In the genomic region with DNA sequence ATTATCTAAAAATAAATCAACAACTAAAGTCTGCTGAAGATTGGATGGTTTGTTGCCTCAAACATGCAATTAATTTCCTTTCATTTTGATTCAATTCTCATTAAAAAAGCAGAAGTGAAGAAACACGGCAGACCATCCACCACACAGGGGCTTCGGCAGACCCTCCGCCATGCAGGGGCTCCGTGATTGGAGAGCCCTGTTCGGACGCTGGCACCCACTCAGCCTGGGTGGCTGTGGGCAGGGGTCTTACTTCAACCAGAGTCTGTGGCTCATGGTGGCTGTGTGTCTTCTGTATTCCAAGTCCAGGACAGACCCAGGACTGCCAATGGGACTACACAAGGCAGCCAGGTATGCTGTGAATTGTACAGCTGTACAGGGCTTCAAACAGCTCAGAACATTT, we compare ENCODE assay signal across 31 cellular contexts.
"Had no signal": no experiment of that assay in that cellular context is flagged by ENCODE, and none has a peak within 500 bp of the region (broad histone marks: within the 10 kb centered on the region; RNA-seq: fewer than 3 reads in every experiment).

No MANE protein-coding gene starts in this region.

- H3K4me1 Mint-ChIP-seq: activated B cell treated with CpG ODN at 0.5 μM for 24 hours; activated CD4-positive, alpha-beta memory T cell treated with anti-CD3 and anti-CD28 coated beads, Interleukin-2, amount 10 ng/mL, durations not matched to agents 7 days and 5 days; activated naive CD4-positive, alpha-beta T cell treated with anti-CD3 and anti-CD28 coated beads, Interleukin-2, amount 10 ng/mL, durations not matched to agents 7 days and 5 days; activated naive CD8-positive, alpha-beta T cell treated with anti-CD3 and anti-CD28 coated beads, Interleukin-2, amount 50 U/mL, for 24 hours had no signal

- H3K27ac Mint-ChIP-seq: activated B cell treated with CpG ODN at 0.5 μM for 24 hours; activated CD4-positive, alpha-beta memory T cell treated with anti-CD3 and anti-CD28 coated beads, Interleukin-2, amount 10 ng/mL, durations not matched to agents 7 days and 5 days; activated naive CD4-positive, alpha-beta T cell treated with anti-CD3 and anti-CD28 coated beads, Interleukin-2, amount 10 ng/mL, durations not matched to agents 7 days and 5 days; activated naive CD8-positive, alpha-beta T cell; activated naive CD8-positive, alpha-beta T cell treated with anti-CD3 and anti-CD28 coated beads, Interleukin-2, amount 50 U/mL, for 24 hours had no signal

- H3K36me3 ChIP-seq: brain microvascular endothelial cell had no signal

- FAIRE-seq: RCC 7860 had no signal

- H3K27ac ChIP-seq: brain microvascular endothelial cell, KMS-11, PC-9, RWPE1, VCaP had no signal

- H3K27me3 ChIP-seq: brain microvascular endothelial cell had no signal

- H3K36me3 Mint-ChIP-seq: activated naive CD4-positive, alpha-beta T cell treated with anti-CD3 and anti-CD28 coated beads, Interleukin-2, amount 10 ng/mL, durations not matched to agents 7 days and 5 days; activated naive CD8-positive, alpha-beta T cell had no signal

- H3K4me3 ChIP-seq: PC-9 had no signal

- H3K4me3 Mint-ChIP-seq: activated B cell treated with CpG ODN at 0.5 μM for 24 hours; activated CD4-positive, alpha-beta memory T cell treated with anti-CD3 and anti-CD28 coated beads, Interleukin-2, amount 10 ng/mL, durations not matched to agents 7 days and 5 days; activated naive CD4-positive, alpha-beta T cell treated with anti-CD3 and anti-CD28 coated beads, Interleukin-2, amount 10 ng/mL, durations not matched to agents 7 days and 5 days; activated naive CD8-positive, alpha-beta T cell; activated naive CD8-positive, alpha-beta T cell treated with anti-CD3 and anti-CD28 coated beads, Interleukin-2, amount 50 U/mL, for 24 hours had no signal

- DNase-seq: activated B cell treated with CpG ODN at 0.5 μM for 24 hours; activated CD4-positive, alpha-beta memory T cell treated with anti-CD3 and anti-CD28 coated beads, Interleukin-2, amount 10 ng/mL, durations not matched to agents 7 days and 5 days; activated CD4-positive, alpha-beta T cell treated with anti-CD3 and anti-CD28 coated beads for 48 hours; activated CD4-positive, CD25-positive, alpha-beta regulatory T cell treated with anti-CD3 and anti-CD28 coated beads, Interleukin-2, amount 50 U/mL, for 72 hours; activated effector memory CD4-positive, alpha-beta T cell treated with Interleukin-2 at 50 U/mL for 16 hours; activated naive CD4-positive, alpha-beta T cell treated with anti-CD3 and anti-CD28 coated beads, Interleukin-2, amount 10 ng/mL, durations not matched to agents 7 days and 5 days; activated naive CD8-positive, alpha-beta T cell treated with anti-CD3 and anti-CD28 coated beads, Interleukin-2, amount 50 U/mL, for 24 hours; activated T-cell treated with anti-CD3 and anti-CD28 coated beads, Interleukin-2, amount 50 U/mL, for 48 hours; anterior cingulate cortex; brain microvascular endothelial cell; MM.1S; NCI-H1092 treated with DMSO at 0.1 percent for 48 hours; NCI-H146; NCI-H187; NCI-H2029 treated with DMSO at 0.1 percent for 48 hours; NCI-H2107; NCI-H2171; NCI-H510A; NCI-H526; NCI-H748 treated with DMSO at 0.1 percent for 48 hours; PC-9; Right ventricle myocardium superior; SW 1271; T-helper 1 cell; T-helper 2 cell; T-helper 9 cell had no signal

- H3K27me3 Mint-ChIP-seq: activated B cell treated with CpG ODN at 0.5 μM for 24 hours; activated CD4-positive, alpha-beta memory T cell treated with anti-CD3 and anti-CD28 coated beads, Interleukin-2, amount 10 ng/mL, durations not matched to agents 7 days and 5 days; activated naive CD8-positive, alpha-beta T cell treated with anti-CD3 and anti-CD28 coated beads, Interleukin-2, amount 50 U/mL, for 24 hours had no signal
